27 cellular contexts compared by ENCODE assay signal in genomic region chr12:118082161-118082560, GRCh38.
"Had no signal": no experiment of that assay in that cellular context is flagged by ENCODE, and none has a peak within 500 bp of the region (broad histone marks: within the 10 kb centered on the region; RNA-seq: fewer than 3 reads in every experiment).

No MANE protein-coding gene starts in this region.

- H3K36me3 ChIP-seq: colonic mucosa had no signal

- H3K4me1 ChIP-seq: colonic mucosa, esophagus squamous epithelium, gastrocnemius medialis, heart right ventricle, left lung had no signal

- H3K4me3 ChIP-seq: colonic mucosa, esophagus squamous epithelium, gastrocnemius medialis, heart right ventricle, left lung, lung, mucosa of descending colon had no signal

- FAIRE-seq: endometrium, islet of Langerhans, keratinocyte had no signal

- H3K9me3 ChIP-seq: colonic mucosa, esophagus squamous epithelium, gastrocnemius medialis, mucosa of descending colon had no signal

- ATAC-seq: effector memory CD8-positive, alpha-beta T cell; esophagus mucosa; gastrocnemius medialis; heart right ventricle; left cardiac atrium; left lung; left ventricle myocardium superior; mucosa of descending colon had no signal

- DNase-seq: colonic mucosa; cortex of kidney; effector CD8-positive, alpha-beta T cell; effector memory CD8-positive, alpha-beta T cell; endodermal cell; erythroblast; esophagus squamous epithelium; foreskin fibroblast; foreskin melanocyte; gastrocnemius medialis; glutamatergic neuron; head of caudate nucleus; heart right ventricle; hippocampal formation; left cardiac atrium; left ventricle myocardium superior; mammary epithelial cell; mesendoderm; mucosa of descending colon; naive B cell had no signal

- H3K27me3 ChIP-seq: colonic mucosa, esophagus squamous epithelium, gastrocnemius medialis, heart right ventricle, left lung had no signal

- H3K27ac ChIP-seq: colonic mucosa, epithelial cell of prostate, esophagus squamous epithelium, gastrocnemius medialis, heart right ventricle, left lung had no signal
